ENCODE assay signal across 1 cellular context in the genomic region with DNA sequence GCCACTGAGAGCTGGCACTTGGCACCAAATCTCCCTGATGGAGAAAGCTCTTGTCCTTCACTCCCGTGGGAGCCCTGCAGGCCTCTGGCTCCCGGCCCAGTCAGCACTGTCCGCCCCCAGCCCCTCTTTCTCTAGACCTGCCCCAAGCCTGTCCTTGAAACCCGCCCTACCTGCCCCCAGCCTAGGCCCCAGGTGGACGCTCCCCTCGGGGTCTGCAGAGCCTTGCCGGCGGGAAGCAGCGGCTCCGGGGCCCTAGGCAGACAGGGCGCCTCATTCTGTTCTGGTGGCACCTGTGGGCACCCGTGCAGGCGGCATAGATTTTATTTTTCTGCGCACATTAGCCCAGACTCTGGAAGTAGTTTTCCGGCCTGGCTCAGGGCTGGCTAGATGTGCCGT.
TF ChIP-seq lines count a peak whose summit lies in the region.

No MANE protein-coding gene starts in this region.

TF ChIP-seq in endothelial cell of umbilical vein, 7 proteins besides CTCF, POLR2A, EP300 and RAD21:
- TF ChIP-seq FOS (IDR thresholded peaks at IDR 0.05; ENCODE audit: borderline replicate concordance, insufficient read depth, low read length) = no peak
- TF ChIP-seq MYC (IDR thresholded peaks at IDR 0.05; ENCODE audit: low read depth, low read length) = no peak
- TF ChIP-seq GATA2 (IDR thresholded peaks at IDR 0.05; ENCODE audit: insufficient read depth, insufficient read length, low read depth, low read length) = no peak
- no peak for TF ChIP-seq POLR2AphosphoS5 (IDR thresholded peaks at IDR 0.05; ENCODE audit: insufficient read depth, low read depth, low read length)
- TF ChIP-seq, protein P1, sequence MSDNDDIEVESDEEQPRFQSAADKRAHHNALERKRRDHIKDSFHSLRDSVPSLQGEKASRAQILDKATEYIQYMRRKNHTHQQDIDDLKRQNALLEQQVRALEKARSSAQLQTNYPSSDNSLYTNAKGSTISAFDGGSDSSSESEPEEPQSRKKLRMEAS (IDR thresholded peaks at IDR 0.05; ENCODE audit: insufficient read depth, insufficient read length) = no peak
- TF ChIP-seq EZH2 (IDR thresholded peaks at IDR 0.05; ENCODE audit: borderline replicate concordance, low read depth, low read length, severe bottlenecking) = no peak
- TF ChIP-seq JUN (IDR thresholded peaks at IDR 0.05; ENCODE audit: borderline replicate concordance, insufficient read depth, insufficient read length, low read depth) = no peak
